In the genomic region with DNA sequence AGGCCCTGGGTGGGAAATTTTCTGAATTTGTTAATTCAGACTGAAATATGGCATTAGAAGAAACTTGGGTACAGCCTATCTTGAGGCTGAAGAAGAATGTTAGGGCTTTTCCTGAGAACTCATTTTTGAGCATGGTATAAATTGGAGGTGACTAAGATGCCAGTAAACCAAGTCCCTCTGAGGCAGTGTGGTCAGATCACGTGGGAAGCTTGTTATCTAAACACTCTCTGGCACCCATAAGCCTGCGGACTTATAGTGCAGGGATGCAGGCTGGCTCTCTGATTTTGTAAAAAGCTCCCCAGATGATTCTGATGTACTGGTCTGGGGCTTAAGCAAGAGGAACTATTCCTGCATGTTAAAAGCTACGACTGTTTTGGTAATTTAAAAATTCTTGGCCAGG, we compare ENCODE assay signal across 12 cellular contexts.
DNase-seq lines count a peak whose midpoint lies in the region; ATAC-seq and TF ChIP-seq lines count a peak whose summit lies in the region.
"Had no signal": no experiment of that assay in that cellular context is flagged by ENCODE, and none has a peak within 500 bp of the region (broad histone marks: within the 10 kb centered on the region; RNA-seq: fewer than 3 reads in every experiment).

No MANE protein-coding gene starts in this region.

- peaks cover 62% of the 10 kb centered on the region for H3K4me1 ChIP-seq in MM.1S (ENCODE audit: low read length)
- H3K4me1 ChIP-seq: SJSA1 had no signal

- TF ChIP-seq CTCF in MM.1S (IDR thresholded peaks at IDR 0.05; ENCODE audit: low read length), result no peak
- no peak for TF ChIP-seq CTCF in brain microvascular endothelial cell (IDR thresholded peaks at IDR 0.05; ENCODE audit: low read depth, low read length, missing control alignments)

- ATAC-seq in GM18520 (IDR thresholded peaks at IDR 0.05; ENCODE audit: unreplicated experiment), result no peak
- ATAC-seq: A549 had no signal

- H3K9ac ChIP-seq in MM.1S (ENCODE audit: low read length), result peak overlapping the region; percentile 13; the same call in 1 of the 2 replicates

- H3K36me3 ChIP-seq in MM.1S (replicated peaks; ENCODE audit: insufficient read depth, low read length) (no peaks in the 10 kb centered on the region; the same call in 1 of the 2 replicates), brain microvascular endothelial cell (replicated peaks) (no peaks in the 10 kb centered on the region)
- H3K36me3 ChIP-seq: ovary, SJSA1 had no signal

- H3K27ac ChIP-seq in MM.1S (ENCODE audit: low read length) (peak overlapping the region; percentile 74; the same call in 1 of the 2 replicates), brain microvascular endothelial cell (peak overlapping the region; percentile 47)
- H3K27ac ChIP-seq: A549, ovary, SJSA1 had no signal

- DNase-seq in NOMO-1 treated with DMSO at 0.1 percent for 48 hours (lab: John Stamatoyannopoulos, UW; ENCODE audit: unreplicated experiment) (peak; percentile 32), NOMO-1 treated with dmso at 0.1 percent for 144 hours (lab: John Stamatoyannopoulos, UW; ENCODE audit: unreplicated experiment) (no peak), MM.1S (peak; percentile 21), brain microvascular endothelial cell (peak; percentile 73), non-pigmented ciliary epithelial cell (ENCODE audit: low read depth) (peak; percentile 65), Ammon's horn (ENCODE audit: low spot score) (no peak)
- no peak for DNase-seq in NK-92 treated with Interleukin-12 subunit alpha and Interleukin-12 subunit beta, amount 100 ng/mL, for 24 hours (lab: John Stamatoyannopoulos, UW)
- DNase-seq: head of caudate nucleus, ovary had no signal

- H3K9me3 ChIP-seq in MM.1S (replicated peaks; ENCODE audit: insufficient read depth, low read length), result no peaks in the 10 kb centered on the region
- H3K9me3 ChIP-seq: A549, ovary, SJSA1 had no signal

- H3K4me3 ChIP-seq in MM.1S (ENCODE audit: low read length) (no peak overlapping the region), brain microvascular endothelial cell (ENCODE audit: low read depth, low read length) (no peak overlapping the region)
- H3K4me3 ChIP-seq: A549, ovary, SJSA1 had no signal

- peak overlapping the region; percentile 7; the same call in 1 of the 2 replicates for H3K4me2 ChIP-seq in MM.1S (ENCODE audit: low read depth, low read length)
- H3K4me2 ChIP-seq: A549 had no signal

- H4K20me1 ChIP-seq in MM.1S (ENCODE audit: insufficient read depth, low read length), result no peaks in the 10 kb centered on the region

- in situ Hi-C loops in brain microvascular endothelial cell (cut with HindIII; ENCODE audit: low pct_ligation_motif_present, low sequenced_read_pairs), result no loop called here

- no peak overlapping the region for H2AFZ ChIP-seq in MM.1S (ENCODE audit: low read length)

- H3K79me2 ChIP-seq in MM.1S (ENCODE audit: low read length), result peaks cover 71% of the 10 kb centered on the region

- H3K9me2 ChIP-seq in MM.1S (replicated peaks; ENCODE audit: insufficient read depth, low read length), result no peaks in the 10 kb centered on the region

- peaks cover 50% of the 10 kb centered on the region for H3F3A ChIP-seq in MM.1S (ENCODE audit: insufficient read depth, low read length)

- no peaks in the 10 kb centered on the region for H3K27me3 ChIP-seq in MM.1S (replicated peaks; ENCODE audit: insufficient read depth, low read length)
- H3K27me3 ChIP-seq in brain microvascular endothelial cell (replicated peaks), result no peaks in the 10 kb centered on the region
- H3K27me3 ChIP-seq: ovary, SJSA1 had no signal

Comparison
In these comparisons a context has a peak if more than half of its experiments do, and no peak if none do; other contexts are left out.
1. DNase-seq: peak in NOMO-1 treated with DMSO at 0.1 percent for 48 hours (single experiment), MM.1S (single experiment), brain microvascular endothelial cell (single experiment) and non-pigmented ciliary epithelial cell (single experiment); none in NOMO-1 treated with dmso at 0.1 percent for 144 hours (single experiment), Ammon's horn (single experiment) and NK-92 treated with Interleukin-12 subunit alpha and Interleukin-12 subunit beta, amount 100 ng/mL, for 24 hours (single experiment).